In the genomic region with DNA sequence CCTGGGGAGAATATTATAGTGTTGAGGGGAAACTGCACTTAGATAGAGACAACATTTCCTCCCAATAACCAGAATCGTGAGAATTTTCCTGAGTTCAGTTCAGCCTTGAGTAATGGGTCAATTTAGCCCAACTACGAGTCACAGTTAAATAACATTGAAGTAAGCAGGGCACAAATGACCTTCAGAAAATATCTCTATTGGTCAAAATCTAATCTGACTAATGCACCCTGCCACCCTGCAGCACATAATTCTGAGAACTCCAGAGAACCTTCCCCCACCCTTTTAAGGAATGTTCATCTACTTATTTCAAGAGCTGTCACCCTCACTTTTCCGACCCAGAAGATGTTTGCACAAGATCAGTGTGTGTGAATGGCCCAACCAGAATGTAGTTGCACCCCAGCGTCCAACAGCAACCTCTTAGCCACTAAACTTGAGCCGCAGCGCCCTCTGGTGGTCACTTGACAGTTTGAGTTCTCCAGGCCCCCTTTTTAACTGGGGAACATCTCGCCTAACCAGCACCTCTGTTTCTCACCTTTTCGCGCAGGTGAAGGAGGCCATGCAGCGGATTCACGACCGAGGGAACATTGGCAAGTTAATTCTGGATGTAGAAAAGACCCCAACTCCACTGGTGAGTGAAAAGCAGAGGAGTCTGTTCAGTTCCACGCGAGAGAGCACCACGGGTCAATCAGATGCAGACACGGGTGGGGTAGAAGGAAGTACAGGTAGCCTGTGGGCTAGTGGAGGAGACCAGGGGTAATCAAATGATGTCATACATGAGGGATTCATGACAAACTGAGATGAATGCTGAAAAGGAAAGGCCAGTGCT, we compare ENCODE assay signal across 8 cellular contexts. TPM values are rescaled to one million over a fixed set of nuclear protein-coding genes. Genes with fewer than 3 reads are reported as not detected.
DNase-seq lines count a peak whose midpoint lies in the region; ATAC-seq and TF ChIP-seq lines count a peak whose summit lies in the region.

No MANE protein-coding gene starts in this region.

- in situ Hi-C loops in ACHN (cut with HindIII; ENCODE audit: low pct_ligation_motif_present, low pct_unique_long_range_greater_than_20kb, low sequenced_read_pairs), result no loop called here

- no peak overlapping the region for H3K4me3 Mint-ChIP-seq in naive thymus-derived CD4-positive, alpha-beta T cell

- intact Hi-C loops in esophagus squamous epithelium (cut with DNase I), result loop anchor here (5.0 kb wide), 1 partner anchor 294 kb away; no protein-coding TSS in a partner anchor
- intact Hi-C loops in naive thymus-derived CD4-positive, alpha-beta T cell (cut with micrococcal nuclease), result loop anchor here (1.0 to 5.0 kb wide), 3 partner anchors 32 to 734 kb away; no protein-coding TSS in a partner anchor

- peak; percentile 64 to 81 (median 74) for TF ChIP-seq CTCF in esophagus squamous epithelium (IDR thresholded peaks at IDR 0.05)

- peaks cover 0 to 2% (median 0%) of the 10 kb centered on the region in 11 donors for H3K9me3 Mint-ChIP-seq in naive thymus-derived CD4-positive, alpha-beta T cell

- 28 to 30% methylated on average over 15 to 16 of the region's 16 CpGs for WGBS in esophagus squamous epithelium, 2 donors

- H3K27me3 Mint-ChIP-seq in naive thymus-derived CD4-positive, alpha-beta T cell, result peaks cover 2 to 18% (median 12%) of the 10 kb centered on the region in 5 donors

- no peak overlapping the region for H3K27ac ChIP-seq in esophagus squamous epithelium
- H3K27ac ChIP-seq in naive thymus-derived CD4-positive, alpha-beta T cell (ENCODE audit: low read depth, low read length), result no peak overlapping the region

- H3K36me3 Mint-ChIP-seq in naive thymus-derived CD4-positive, alpha-beta T cell, result no peaks in the 10 kb centered on the region

- peak; percentile 73 for ATAC-seq in GM18505 (IDR thresholded peaks at IDR 0.05; ENCODE audit: unreplicated experiment)
- peak; percentile 84 for ATAC-seq in HG03439 (IDR thresholded peaks at IDR 0.05; ENCODE audit: unreplicated experiment)
- ATAC-seq in naive thymus-derived CD4-positive, alpha-beta T cell, result peak; percentile 55

- POLR2A ChIA-PET in naive thymus-derived CD4-positive, alpha-beta T cell (lab: Charles Lee), result interaction anchor here (1.1 kb wide), 1 partner anchor 41 kb away, joined by 3 read pairs; no protein-coding TSS in a partner anchor

- CTCF ChIA-PET in naive thymus-derived CD4-positive, alpha-beta T cell (lab: Charles Lee), result interaction anchor here (0.5 to 1.1 kb wide), 4 partner anchors 8 to 313 kb away, joined by 3 to 5 read pairs (median 3); no protein-coding TSS in a partner anchor

- H3K4me1 Mint-ChIP-seq in naive thymus-derived CD4-positive, alpha-beta T cell, result no peaks in the 10 kb centered on the region

- peak; percentile 75 for DNase-seq in ACHN
- DNase-seq in NOMO-1 (lab: John Stamatoyannopoulos, UW; ENCODE audit: unreplicated experiment in 2 of 2), result peak; percentile 67 to 80
- DNase-seq in activated CD8-positive, alpha-beta memory T cell treated with anti-CD3 and anti-CD28 coated beads, Interleukin-2, amount 50 U/mL, for 4 hours, result peak; percentile 71
- no peak for DNase-seq in esophagus squamous epithelium (lab: John Stamatoyannopoulos, UW)
- DNase-seq in naive thymus-derived CD4-positive, alpha-beta T cell, result peak; percentile 21 to 73 (median 55)
- peak; percentile 20 to 43 for DNase-seq in stimulated activated CD8-positive, alpha-beta memory T cell treated with anti-CD3 and anti-CD28 coated beads, Interleukin-7, amount 100 ng/mL, for 48 hours (ENCODE audit: extremely low read depth in 1 of 2, low read depth in 1 of 2)

- H3K27me3 ChIP-seq in esophagus squamous epithelium, result peaks cover 0 to 9% (median 0%) of the 10 kb centered on the region in 4 donors
- no peaks in the 10 kb centered on the region for H3K27me3 ChIP-seq in naive thymus-derived CD4-positive, alpha-beta T cell (ENCODE audit: control insufficient read depth in 2 of 2, insufficient read depth in 2 of 2, low read length in 2 of 2)

- TF ChIP-seq POLR2A in GM18505 (IDR thresholded peaks at IDR 0.05; ENCODE audit: borderline replicate concordance, extremely low read depth, insufficient read depth, insufficient read length) (no peak), esophagus squamous epithelium (IDR thresholded peaks at IDR 0.05) (no peak)

- H3K4me1 ChIP-seq in esophagus squamous epithelium, result no peaks in the 10 kb centered on the region
- no peaks in the 10 kb centered on the region for H3K4me1 ChIP-seq in naive thymus-derived CD4-positive, alpha-beta T cell (ENCODE audit: control insufficient read depth in 2 of 2, insufficient read depth in 2 of 2, low read length in 2 of 2)

- no peak overlapping the region for H3K4me3 ChIP-seq in esophagus squamous epithelium
- no peak overlapping the region for H3K4me3 ChIP-seq in naive thymus-derived CD4-positive, alpha-beta T cell (ENCODE audit: low read length)

- H3K36me3 ChIP-seq in esophagus squamous epithelium, result no peaks in the 10 kb centered on the region
- H3K36me3 ChIP-seq in naive thymus-derived CD4-positive, alpha-beta T cell (ENCODE audit: control insufficient read depth in 2 of 3, insufficient read depth in 3 of 3, low read length in 3 of 3), result no peaks in the 10 kb centered on the region

- no peak overlapping the region for H3K27ac Mint-ChIP-seq in naive thymus-derived CD4-positive, alpha-beta T cell

- no peaks in the 10 kb centered on the region for H3K9me3 ChIP-seq in esophagus squamous epithelium
- no peaks in the 10 kb centered on the region for H3K9me3 ChIP-seq in naive thymus-derived CD4-positive, alpha-beta T cell (ENCODE audit: control insufficient read depth in 2 of 3, low read length in 3 of 3)

RNA-seq across cellular contexts. Expression of a gene that starts 50.8 kb away (rescaled TPM):
- total RNA-seq in esophagus squamous epithelium, result not detected
- total RNA-seq in naive thymus-derived CD4-positive, alpha-beta T cell, result not detected
- polyA plus RNA-seq in naive thymus-derived CD4-positive, alpha-beta T cell, result not detected
